ENCODE assay signal across 8 cellular contexts in genomic region chr1:235972316-235973090, GRCh38.
DNase-seq lines count a peak whose midpoint lies in the region; ATAC-seq, FAIRE-seq and TF ChIP-seq lines count a peak whose summit lies in the region.

No MANE protein-coding gene starts in this region.

- H3K9me3 ChIP-seq in astrocyte (ENCODE audit: insufficient read depth, low read depth, low read length): peaks cover 3% of the 10 kb centered on the region

- peaks cover 13% of the 10 kb centered on the region for H3K4me1 ChIP-seq in astrocyte (ENCODE audit: insufficient read depth, low read length)

- H3K27ac Mint-ChIP-seq in IgD-negative memory B cell: peak overlapping the region; percentile 80 to 95 (median 90)
- H3K27ac Mint-ChIP-seq in astrocyte (ENCODE audit: unreplicated experiment): peak overlapping the region; percentile 29
- H3K27ac Mint-ChIP-seq in stimulated activated naive CD8-positive, alpha-beta T cell treated with anti-CD3 and anti-CD28 coated beads, Interleukin-15, Interleukin-2, amounts not matched to agents 100 ng/mL and 50 ng/mL, for 24 hours: peak overlapping the region; percentile 90

- H3K36me3 ChIP-seq in astrocyte (ENCODE audit: insufficient read depth, low read length): peaks cover 7% of the 10 kb centered on the region

- FAIRE-seq in astrocyte (lab: Jason Lieb, UNC): peak; percentile 84

- H3K4me3 Mint-ChIP-seq in IgD-negative memory B cell (peak overlapping the region; percentile 69 to 94 (median 82)), astrocyte (ENCODE audit: unreplicated experiment) (peak overlapping the region; percentile 77)
- peak overlapping the region; percentile 77 for H3K4me3 Mint-ChIP-seq in stimulated activated naive CD8-positive, alpha-beta T cell treated with anti-CD3 and anti-CD28 coated beads, Interleukin-15, Interleukin-2, amounts not matched to agents 100 ng/mL and 50 ng/mL, for 24 hours

- H3K4me1 Mint-ChIP-seq in IgD-negative memory B cell (peaks cover 14 to 19% (median 18%) of the 10 kb centered on the region in 3 donors), astrocyte (ENCODE audit: low read depth, unreplicated experiment) (peaks cover 8% of the 10 kb centered on the region)
- H3K4me1 Mint-ChIP-seq in stimulated activated naive CD8-positive, alpha-beta T cell treated with anti-CD3 and anti-CD28 coated beads, Interleukin-15, Interleukin-2, amounts not matched to agents 100 ng/mL and 50 ng/mL, for 24 hours (ENCODE audit: low read depth): peaks cover 17% of the 10 kb centered on the region

- H3K4me3 ChIP-seq in astrocyte (ENCODE audit: insufficient read depth, low read depth, low read length): peak overlapping the region; percentile 44

- H3K79me2 ChIP-seq in astrocyte (ENCODE audit: insufficient read depth, low read length): no peaks in the 10 kb centered on the region

- peaks cover 2% of the 10 kb centered on the region for H3K27me3 Mint-ChIP-seq in IgD-negative memory B cell
- H3K27me3 Mint-ChIP-seq in astrocyte (ENCODE audit: low read depth, unreplicated experiment): no peaks in the 10 kb centered on the region
- H3K27me3 Mint-ChIP-seq in stimulated activated naive CD8-positive, alpha-beta T cell treated with anti-CD3 and anti-CD28 coated beads, Interleukin-15, Interleukin-2, amounts not matched to agents 100 ng/mL and 50 ng/mL, for 24 hours: no peaks in the 10 kb centered on the region

- peak overlapping the region; percentile 87 for H3K9ac ChIP-seq in astrocyte (ENCODE audit: low read length)

- peak overlapping the region; percentile 84 for H3K4me2 ChIP-seq in astrocyte (ENCODE audit: low read length)

- peak overlapping the region; percentile 89 for H3K27ac ChIP-seq in astrocyte (ENCODE audit: low read depth, low read length)

- peak; percentile 42 for ATAC-seq in GM21529 (IDR thresholded peaks at IDR 0.05; ENCODE audit: unreplicated experiment)

- H3K9me3 Mint-ChIP-seq in IgD-negative memory B cell: peaks cover 0 to 2% (median 0%) of the 10 kb centered on the region in 3 donors
- no peaks in the 10 kb centered on the region for H3K9me3 Mint-ChIP-seq in astrocyte (ENCODE audit: unreplicated experiment)
- no peaks in the 10 kb centered on the region for H3K9me3 Mint-ChIP-seq in stimulated activated naive CD8-positive, alpha-beta T cell treated with anti-CD3 and anti-CD28 coated beads, Interleukin-15, Interleukin-2, amounts not matched to agents 100 ng/mL and 50 ng/mL, for 24 hours

- no peaks in the 10 kb centered on the region for H3K27me3 ChIP-seq in astrocyte (ENCODE audit: insufficient read depth, low read length)

- no peak for TF ChIP-seq CTCF in astrocyte (IDR thresholded peaks at IDR 0.05; ENCODE audit: insufficient read depth, low read depth, low read length)

- peak overlapping the region; percentile 89 for H2AFZ ChIP-seq in astrocyte (ENCODE audit: low read depth, low read length)

- DNase-seq in ELR (ENCODE audit: low read depth): peak; percentile 77
- DNase-seq in astrocyte (ENCODE audit: low read depth): peak; percentile 83
- peak; percentile 46 for DNase-seq in iPS-NIHi7 (ENCODE audit: extremely low spot score)
- no peak for DNase-seq in activated CD4-positive, alpha-beta T cell treated with anti-CD3 and anti-CD28 coated beads for 48 hours
- DNase-seq in stimulated activated CD4-positive, alpha-beta T cell treated with anti-CD3 and anti-CD28 coated beads, Interleukin-4, amount 100 ng/mL, for 1 hour: no peak

- no peaks in the 10 kb centered on the region for H4K20me1 ChIP-seq in astrocyte (ENCODE audit: insufficient read depth, low read length)

- H3K36me3 Mint-ChIP-seq in IgD-negative memory B cell (no peaks in the 10 kb centered on the region), astrocyte (ENCODE audit: low read depth, unreplicated experiment) (peaks cover 2% of the 10 kb centered on the region)
- no peaks in the 10 kb centered on the region for H3K36me3 Mint-ChIP-seq in stimulated activated naive CD8-positive, alpha-beta T cell treated with anti-CD3 and anti-CD28 coated beads, Interleukin-15, Interleukin-2, amounts not matched to agents 100 ng/mL and 50 ng/mL, for 24 hours (ENCODE audit: low read depth)

Comparison
In these comparisons a context has a peak if more than half of its experiments do, and no peak if none do; other contexts are left out.
1. DNase-seq: peak in ELR (single experiment), astrocyte (single experiment) and iPS-NIHi7 (single experiment); none in activated CD4-positive, alpha-beta T cell treated with anti-CD3 and anti-CD28 coated beads for 48 hours (single experiment) and stimulated activated CD4-positive, alpha-beta T cell treated with anti-CD3 and anti-CD28 coated beads, Interleukin-4, amount 100 ng/mL, for 1 hour (single experiment).
2. H3K27ac Mint-ChIP-seq: peak in every context shown above with its lines; median percentile 90 in IgD-negative memory B cell; 90 in stimulated activated naive CD8-positive, alpha-beta T cell treated with anti-CD3 and anti-CD28 coated beads, Interleukin-15, Interleukin-2, amounts not matched to agents 100 ng/mL and 50 ng/mL, for 24 hours; 29 in astrocyte.
3. Peak in every context shown above with its lines, with median percentiles within 50 percentile points of each other: H3K4me3 Mint-ChIP-seq.